8 cellular contexts compared by ENCODE assay signal in the genomic region with DNA sequence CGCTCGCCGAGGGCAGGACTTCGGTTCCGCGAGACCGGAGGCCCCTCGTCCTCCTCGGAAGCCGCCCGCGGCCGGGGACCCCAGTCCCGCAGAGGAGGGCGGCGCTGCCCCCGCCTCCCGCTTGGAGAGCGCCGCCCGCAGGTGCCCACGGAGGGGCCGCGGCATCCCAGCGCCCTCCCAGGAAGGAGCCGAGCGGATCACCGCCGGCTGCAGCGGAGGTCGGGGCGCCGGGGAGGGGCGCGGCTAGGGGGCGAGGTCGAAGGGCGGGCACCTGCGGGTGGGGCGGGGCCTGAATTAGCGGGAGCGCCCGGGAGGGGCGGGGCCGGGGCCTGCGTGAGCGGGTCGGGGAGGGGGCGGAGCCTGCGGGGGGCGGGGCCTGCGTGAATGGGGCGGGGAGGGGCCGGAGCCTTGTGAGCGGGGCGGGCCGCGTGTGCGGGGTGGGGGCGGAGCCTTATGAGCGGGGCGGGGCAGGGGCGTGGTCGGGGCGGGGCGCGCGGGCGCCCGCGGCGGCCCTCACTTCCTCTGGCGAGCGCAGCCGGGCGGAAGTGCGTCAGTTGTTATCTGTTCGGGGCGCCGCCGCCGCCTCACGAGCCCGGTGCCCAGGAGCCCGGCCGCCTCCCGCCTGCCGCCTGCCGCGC. TPM values are rescaled to one million over a fixed set of nuclear protein-coding genes. Genes with fewer than 3 reads are reported as not detected.
DNase-seq lines count a peak whose midpoint lies in the region; ATAC-seq and TF ChIP-seq lines count a peak whose summit lies in the region.

Gene FBRSL1, plus strand, starts transcription at position 550 of the 638 bp plus-strand sequence.

- intact Hi-C loops in activated T-helper 1 cell treated with anti-CD3 and anti-CD28 coated beads, Interleukin-12 subunit alpha, Interleukin-12 subunit beta, Interleukin-2, Interleukin-4 antibody, amounts not matched to agents 30 ng/mL and 10 ng/mL and 1 ng/mL, durations not matched to agents 14 hours and 24 hours and 36 hours (cut with micrococcal nuclease): loop anchor here (1.0 to 5.0 kb wide), 8 partner anchors 44 to 405 kb away; partner anchors contain the start of genes ANKLE2, CHFR, DDX51 and NOC4L
- intact Hi-C loops in naive thymus-derived CD4-positive, alpha-beta T cell (cut with micrococcal nuclease): loop anchor here (1.0 to 10.0 kb wide), 11 partner anchors 12 to 545 kb away; partner anchors contain the start of genes DDX51 (in 1 of the 2), EP400 (in 1 of the 2) and NOC4L (in 1 of the 2)

- H3K9me3 ChIP-seq in Karpas-422 (ENCODE audit: low read length) (no peaks in the 10 kb centered on the region), fibroblast of lung (ENCODE audit: control insufficient read depth, insufficient read depth, low read depth, low read length) (no peaks in the 10 kb centered on the region)
- no peaks in the 10 kb centered on the region for H3K9me3 ChIP-seq in naive thymus-derived CD4-positive, alpha-beta T cell (ENCODE audit: control insufficient read depth in 2 of 3, low read length in 3 of 3)

- peak within 1 kb of the TSS; percentile 75 for H3K4me3 ChIP-seq in Karpas-422 (ENCODE audit: low read length)
- peak within 1 kb of the TSS; percentile 72 to 89 (median 76) for H3K4me3 ChIP-seq in fibroblast of lung (replicated peaks in 1 of 4; ENCODE audit: control extremely low read depth in 1 of 4, insufficient read depth in 1 of 4, low read depth in 3 of 4, low read length in 4 of 4)
- H3K4me3 ChIP-seq in naive thymus-derived CD4-positive, alpha-beta T cell (ENCODE audit: low read length): peak within 1 kb of the TSS; percentile 83

- H3K79me2 ChIP-seq in Karpas-422 (ENCODE audit: low read length) (peaks cover 25% of the 10 kb centered on the region), fibroblast of lung (ENCODE audit: control insufficient read depth, insufficient read depth, low read length) (peaks cover 36% of the 10 kb centered on the region)

- H3K9me2 ChIP-seq in Karpas-422 (replicated peaks; ENCODE audit: insufficient read depth, low read length): no peaks in the 10 kb centered on the region

- H3K4me1 ChIP-seq in Karpas-422 (ENCODE audit: low read length) (peaks cover 22% of the 10 kb centered on the region), fibroblast of lung (ENCODE audit: control insufficient read depth, extremely low read depth, insufficient read depth, low read length) (no peaks in the 10 kb centered on the region)
- H3K4me1 ChIP-seq in naive thymus-derived CD4-positive, alpha-beta T cell (ENCODE audit: control insufficient read depth in 2 of 2, insufficient read depth in 2 of 2, low read length in 2 of 2): peaks cover 46 to 52% of the 10 kb centered on the region in 2 donors

- H2AFZ ChIP-seq in Karpas-422 (ENCODE audit: low read length) (no peak within 1 kb of the TSS), fibroblast of lung (ENCODE audit: low read length) (no peak within 1 kb of the TSS)

- peaks cover 1% of the 10 kb centered on the region for H3K27me3 Mint-ChIP-seq in activated T-helper 1 cell treated with anti-CD3 and anti-CD28 coated beads, Interleukin-12 subunit alpha, Interleukin-12 subunit beta, Interleukin-2, Interleukin-4 antibody, amounts not matched to agents 30 ng/mL and 10 ng/mL and 1 ng/mL, durations not matched to agents 14 hours and 24 hours and 36 hours (ENCODE audit: insufficient read depth)
- H3K27me3 Mint-ChIP-seq in naive thymus-derived CD4-positive, alpha-beta T cell: no peaks in the 10 kb centered on the region

- H3K4me2 ChIP-seq in Karpas-422 (ENCODE audit: low read depth, low read length, poor library complexity, severe bottlenecking) (peak within 1 kb of the TSS; percentile 88), fibroblast of lung (ENCODE audit: extremely low read depth, insufficient read depth, low read length) (peak within 1 kb of the TSS; percentile 95)

- no peak for TF ChIP-seq CTCF in fibroblast of lung (conservative IDR thresholded peaks at IDR 0.05 in 1 of 2, IDR thresholded peaks at IDR 0.05 in 1 of 2; ENCODE audit: low read depth in 1 of 2, low read length in 2 of 2)

- peak within 1 kb of the TSS; percentile 87 for H3K4me3 Mint-ChIP-seq in activated T-helper 1 cell treated with anti-CD3 and anti-CD28 coated beads, Interleukin-12 subunit alpha, Interleukin-12 subunit beta, Interleukin-2, Interleukin-4 antibody, amounts not matched to agents 30 ng/mL and 10 ng/mL and 1 ng/mL, durations not matched to agents 14 hours and 24 hours and 36 hours
- peak within 1 kb of the TSS; percentile 88 to 95 (median 92) for H3K4me3 Mint-ChIP-seq in naive thymus-derived CD4-positive, alpha-beta T cell

- peaks cover 4% of the 10 kb centered on the region for H3K36me3 Mint-ChIP-seq in activated T-helper 1 cell treated with anti-CD3 and anti-CD28 coated beads, Interleukin-12 subunit alpha, Interleukin-12 subunit beta, Interleukin-2, Interleukin-4 antibody, amounts not matched to agents 30 ng/mL and 10 ng/mL and 1 ng/mL, durations not matched to agents 14 hours and 24 hours and 36 hours (ENCODE audit: low read depth)
- H3K36me3 Mint-ChIP-seq in naive thymus-derived CD4-positive, alpha-beta T cell: peaks cover 0 to 9% (median 4%) of the 10 kb centered on the region in 5 donors

- H3K36me3 ChIP-seq in Karpas-422 (ENCODE audit: insufficient read depth, low read length): no peaks in the 10 kb centered on the region
- H3K36me3 ChIP-seq in fibroblast of lung (ENCODE audit: control insufficient read depth, insufficient read depth, low read length): no peaks in the 10 kb centered on the region
- H3K36me3 ChIP-seq in naive thymus-derived CD4-positive, alpha-beta T cell (ENCODE audit: control insufficient read depth in 2 of 3, insufficient read depth in 3 of 3, low read length in 3 of 3): peaks cover 0 to 8% (median 0%) of the 10 kb centered on the region in 3 experiments

- H3K9me3 Mint-ChIP-seq in activated T-helper 1 cell treated with anti-CD3 and anti-CD28 coated beads, Interleukin-12 subunit alpha, Interleukin-12 subunit beta, Interleukin-2, Interleukin-4 antibody, amounts not matched to agents 30 ng/mL and 10 ng/mL and 1 ng/mL, durations not matched to agents 14 hours and 24 hours and 36 hours: no peaks in the 10 kb centered on the region
- no peaks in the 10 kb centered on the region for H3K9me3 Mint-ChIP-seq in naive thymus-derived CD4-positive, alpha-beta T cell

- peaks cover 45% of the 10 kb centered on the region for H3K4me1 Mint-ChIP-seq in activated T-helper 1 cell treated with anti-CD3 and anti-CD28 coated beads, Interleukin-12 subunit alpha, Interleukin-12 subunit beta, Interleukin-2, Interleukin-4 antibody, amounts not matched to agents 30 ng/mL and 10 ng/mL and 1 ng/mL, durations not matched to agents 14 hours and 24 hours and 36 hours (ENCODE audit: low read depth)
- H3K4me1 Mint-ChIP-seq in naive thymus-derived CD4-positive, alpha-beta T cell: peaks cover 51 to 76% (median 63%) of the 10 kb centered on the region in 7 donors

- ATAC-seq in GM21786 (IDR thresholded peaks at IDR 0.05; ENCODE audit: unreplicated experiment): peak; percentile 57
- peak; percentile 88 for ATAC-seq in naive thymus-derived CD4-positive, alpha-beta T cell

- no peaks in the 10 kb centered on the region for H3K27me3 ChIP-seq in Karpas-422 (ENCODE audit: low read length)
- H3K27me3 ChIP-seq in fibroblast of lung (ENCODE audit: control insufficient read depth, insufficient read depth, low read length): no peaks in the 10 kb centered on the region
- no peaks in the 10 kb centered on the region for H3K27me3 ChIP-seq in naive thymus-derived CD4-positive, alpha-beta T cell (ENCODE audit: control insufficient read depth in 2 of 2, insufficient read depth in 2 of 2, low read length in 2 of 2)

- CTCF ChIA-PET in naive thymus-derived CD4-positive, alpha-beta T cell (lab: Charles Lee): no interaction called here

- H3K9ac ChIP-seq in Karpas-422 (ENCODE audit: low read length) (peak within 1 kb of the TSS; percentile 68), fibroblast of lung (ENCODE audit: insufficient read depth, low read length) (peak within 1 kb of the TSS; percentile 70)

- DNase-seq in DMS114 treated with DMSO at 0.1 percent for 48 hours (lab: John Stamatoyannopoulos, UW; ENCODE audit: unreplicated experiment): peak; percentile 71
- peak; percentile 92 for DNase-seq in Karpas-422
- peak; percentile 86 for DNase-seq in RKO (ENCODE audit: low spot score)
- peak; percentile 86 for DNase-seq in activated T-helper 1 cell treated with anti-CD3 and anti-CD28 coated beads, Interleukin-12 subunit alpha, Interleukin-12 subunit beta, Interleukin-2, Interleukin-4 antibody, amounts not matched to agents 30 ng/mL and 10 ng/mL and 1 ng/mL, durations not matched to agents 14 hours and 24 hours and 36 hours (ENCODE audit: low spot score)
- DNase-seq in fibroblast of lung (ENCODE audit: low read depth in 2 of 2): peak; percentile 73 to 84
- DNase-seq in naive thymus-derived CD4-positive, alpha-beta T cell: peak; percentile 83 to 93 (median 91)
- peak; percentile 81 to 83 for DNase-seq in stimulated activated CD8-positive, alpha-beta memory T cell treated with anti-CD3 and anti-CD28 coated beads, Interleukin-7, amount 100 ng/mL, for 48 hours (ENCODE audit: extremely low read depth in 1 of 2, low read depth in 1 of 2)

- H3K27ac Mint-ChIP-seq in activated T-helper 1 cell treated with anti-CD3 and anti-CD28 coated beads, Interleukin-12 subunit alpha, Interleukin-12 subunit beta, Interleukin-2, Interleukin-4 antibody, amounts not matched to agents 30 ng/mL and 10 ng/mL and 1 ng/mL, durations not matched to agents 14 hours and 24 hours and 36 hours: peak within 1 kb of the TSS; percentile 90
- H3K27ac Mint-ChIP-seq in naive thymus-derived CD4-positive, alpha-beta T cell: peak within 1 kb of the TSS; percentile 89 to 97 (median 94)

- H4K20me1 ChIP-seq in Karpas-422 (ENCODE audit: insufficient read depth, low read depth, low read length) (peaks cover 47% of the 10 kb centered on the region), fibroblast of lung (ENCODE audit: control insufficient read depth, extremely low read depth, insufficient read depth, low read length) (no peaks in the 10 kb centered on the region)

- H3K27ac ChIP-seq in Karpas-422 (ENCODE audit: low read length) (no peak within 1 kb of the TSS), fibroblast of lung (ENCODE audit: insufficient read depth, low read length) (no peak within 1 kb of the TSS)
- H3K27ac ChIP-seq in naive thymus-derived CD4-positive, alpha-beta T cell (ENCODE audit: low read depth, low read length): peak within 1 kb of the TSS; percentile 96

- POLR2A ChIA-PET in naive thymus-derived CD4-positive, alpha-beta T cell (lab: Charles Lee): interaction anchor here (1.5 to 4.5 kb wide), 6 partner anchors 12 to 74 kb away, joined by 3 to 66 read pairs (median 10); no protein-coding TSS in a partner anchor

RNA-seq across cellular contexts. Expression of gene FBRSL1, which starts in this region (rescaled TPM):
- total RNA-seq in Karpas-422 (2014; rRNA removed; shearing (Covaris generic); ENCODE audit: low replicate concordance): 4.0 and 4.1 TPM in 2 replicates
- total RNA-seq in activated T-helper 1 cell treated with anti-CD3 and anti-CD28 coated beads, Interleukin-12 subunit alpha, Interleukin-12 subunit beta, Interleukin-2, Interleukin-4 antibody, amounts not matched to agents 30 ng/mL and 10 ng/mL and 1 ng/mL, durations not matched to agents 14 hours and 24 hours and 36 hours: 75.8 and 80.2 TPM in 2 replicates
- 1.8 and 2.1 TPM in 2 replicates for total RNA-seq in fibroblast of lung
- polyA plus RNA-seq in fibroblast of lung: 1.4 and 2.3 TPM in 2 replicates
- 15.6 and 23.0 TPM in 2 replicates for polyA plus RNA-seq in fibroblast of lung (2012)
- polyA minus RNA-seq in fibroblast of lung (ENCODE audit: low replicate concordance): 1.9 and 24.2 TPM in 2 replicates
- 100 to 1,000 TPM in 2 of 5 experiments, 10 to 100 TPM in 3; 56.3 to 105 (median 93.0) TPM for total RNA-seq in naive thymus-derived CD4-positive, alpha-beta T cell
- polyA plus RNA-seq in naive thymus-derived CD4-positive, alpha-beta T cell: under 1 TPM; 0.77 to 0.92 TPM

Comparison
In these comparisons a context has a peak if more than half of its experiments do, and no peak if none do; other contexts are left out.
1. RNA of gene FBRSL1 (total RNA-seq): 56.3 to 105 TPM in naive thymus-derived CD4-positive, alpha-beta T cell and 75.8 to 80.2 TPM in activated T-helper 1 cell treated with anti-CD3 and anti-CD28 coated beads, Interleukin-12 subunit alpha, Interleukin-12 subunit beta, Interleukin-2, Interleukin-4 antibody, amounts not matched to agents 30 ng/mL and 10 ng/mL and 1 ng/mL, durations not matched to agents 14 hours and 24 hours and 36 hours; 4.0 to 4.1 TPM in Karpas-422 and 1.8 to 2.1 TPM in fibroblast of lung; every median in the first group is over 10 times any median in the second.
2. Peak in every context shown above with its lines, with median percentiles within 50 percentile points of each other: DNase-seq and H3K4me3 ChIP-seq.